ENCODE assay signal across 1 cellular context in the genomic region with DNA sequence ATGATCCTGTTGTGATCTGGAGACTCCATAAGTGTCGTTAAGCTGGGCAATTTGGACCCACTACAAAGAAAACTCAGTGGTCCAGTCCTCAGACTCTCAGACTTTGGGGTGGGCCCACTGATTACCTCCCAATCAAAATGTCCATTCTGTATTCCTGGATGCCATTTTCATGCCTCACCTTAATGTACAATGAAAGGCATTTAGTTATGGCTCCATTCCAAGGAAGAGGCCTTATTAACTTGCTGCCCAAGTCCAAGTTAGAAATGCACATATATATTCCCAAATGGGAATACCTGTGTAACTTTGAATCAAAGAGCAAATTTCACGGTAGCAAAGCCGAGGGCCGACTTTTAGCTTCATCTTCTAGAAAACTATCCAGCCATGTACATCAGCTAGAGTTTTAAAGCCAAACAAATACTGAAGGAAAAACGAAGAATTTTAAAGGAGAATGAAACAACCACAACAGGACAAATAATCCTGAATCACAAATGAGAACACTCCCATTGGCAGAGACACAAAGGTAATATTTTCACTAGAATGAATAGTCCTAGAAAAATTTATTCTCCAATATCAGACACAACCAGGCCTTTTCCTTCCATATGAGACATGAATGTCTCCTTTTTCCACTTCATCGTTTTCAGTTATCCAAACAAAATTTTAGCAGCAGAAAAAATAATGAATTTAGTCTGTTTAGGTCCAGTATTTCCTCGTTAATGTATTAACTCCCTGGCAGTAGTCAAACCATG.
TF ChIP-seq lines count a peak whose summit lies in the region.

No MANE protein-coding gene starts in this region.

TF ChIP-seq in IMR-90, 13 proteins besides CTCF, POLR2A, EP300 and RAD21:
- no peak for TF ChIP-seq NFE2L2 (IDR thresholded peaks at IDR 0.05; ENCODE audit: low read depth, low read length)
- no peak for TF ChIP-seq MAZ (IDR thresholded peaks at IDR 0.05; ENCODE audit: borderline replicate concordance, low read depth, low read length)
- no peak for TF ChIP-seq RCOR1 (IDR thresholded peaks at IDR 0.05; ENCODE audit: insufficient replicate concordance, low read length)
- TF ChIP-seq BHLHE40 (IDR thresholded peaks at IDR 0.05; ENCODE audit: low read depth, low read length), result no peak
- TF ChIP-seq RFX5 (IDR thresholded peaks at IDR 0.05; ENCODE audit: low read depth, low read length), result no peak
- TF ChIP-seq MXI1 (IDR thresholded peaks at IDR 0.05; ENCODE audit: borderline replicate concordance, low read depth, low read length), result no peak
- TF ChIP-seq CHD1 (IDR thresholded peaks at IDR 0.05; ENCODE audit: low read depth, low read length), result no peak
- TF ChIP-seq, protein P1, sequence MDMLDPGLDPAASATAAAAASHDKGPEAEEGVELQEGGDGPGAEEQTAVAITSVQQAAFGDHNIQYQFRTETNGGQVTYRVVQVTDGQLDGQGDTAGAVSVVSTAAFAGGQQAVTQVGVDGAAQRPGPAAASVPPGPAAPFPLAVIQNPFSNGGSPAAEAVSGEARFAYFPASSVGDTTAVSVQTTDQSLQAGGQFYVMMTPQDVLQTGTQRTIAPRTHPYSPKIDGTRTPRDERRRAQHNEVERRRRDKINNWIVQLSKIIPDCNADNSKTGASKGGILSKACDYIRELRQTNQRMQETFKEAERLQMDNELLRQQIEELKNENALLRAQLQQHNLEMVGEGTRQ (IDR thresholded peaks at IDR 0.05; ENCODE audit: low read depth, low read length), result no peak
- TF ChIP-seq, protein P2, sequence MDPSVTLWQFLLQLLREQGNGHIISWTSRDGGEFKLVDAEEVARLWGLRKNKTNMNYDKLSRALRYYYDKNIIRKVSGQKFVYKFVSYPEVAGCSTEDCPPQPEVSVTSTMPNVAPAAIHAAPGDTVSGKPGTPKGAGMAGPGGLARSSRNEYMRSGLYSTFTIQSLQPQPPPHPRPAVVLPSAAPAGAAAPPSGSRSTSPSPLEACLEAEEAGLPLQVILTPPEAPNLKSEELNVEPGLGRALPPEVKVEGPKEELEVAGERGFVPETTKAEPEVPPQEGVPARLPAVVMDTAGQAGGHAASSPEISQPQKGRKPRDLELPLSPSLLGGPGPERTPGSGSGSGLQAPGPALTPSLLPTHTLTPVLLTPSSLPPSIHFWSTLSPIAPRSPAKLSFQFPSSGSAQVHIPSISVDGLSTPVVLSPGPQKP (IDR thresholded peaks at IDR 0.05; ENCODE audit: borderline replicate concordance, low read depth, low read length), result no peak
- TF ChIP-seq FOS (IDR thresholded peaks at IDR 0.05; ENCODE audit: low read depth, low read length), result no peak
- no peak for TF ChIP-seq CEBPB (IDR thresholded peaks at IDR 0.05; ENCODE audit: low read depth, low read length)
- TF ChIP-seq MAFK (IDR thresholded peaks at IDR 0.05; ENCODE audit: low read depth, low read length), result no peak
- TF ChIP-seq SMC3 (IDR thresholded peaks at IDR 0.05; ENCODE audit: low read depth, low read length), result no peak
